In the genomic region with DNA sequence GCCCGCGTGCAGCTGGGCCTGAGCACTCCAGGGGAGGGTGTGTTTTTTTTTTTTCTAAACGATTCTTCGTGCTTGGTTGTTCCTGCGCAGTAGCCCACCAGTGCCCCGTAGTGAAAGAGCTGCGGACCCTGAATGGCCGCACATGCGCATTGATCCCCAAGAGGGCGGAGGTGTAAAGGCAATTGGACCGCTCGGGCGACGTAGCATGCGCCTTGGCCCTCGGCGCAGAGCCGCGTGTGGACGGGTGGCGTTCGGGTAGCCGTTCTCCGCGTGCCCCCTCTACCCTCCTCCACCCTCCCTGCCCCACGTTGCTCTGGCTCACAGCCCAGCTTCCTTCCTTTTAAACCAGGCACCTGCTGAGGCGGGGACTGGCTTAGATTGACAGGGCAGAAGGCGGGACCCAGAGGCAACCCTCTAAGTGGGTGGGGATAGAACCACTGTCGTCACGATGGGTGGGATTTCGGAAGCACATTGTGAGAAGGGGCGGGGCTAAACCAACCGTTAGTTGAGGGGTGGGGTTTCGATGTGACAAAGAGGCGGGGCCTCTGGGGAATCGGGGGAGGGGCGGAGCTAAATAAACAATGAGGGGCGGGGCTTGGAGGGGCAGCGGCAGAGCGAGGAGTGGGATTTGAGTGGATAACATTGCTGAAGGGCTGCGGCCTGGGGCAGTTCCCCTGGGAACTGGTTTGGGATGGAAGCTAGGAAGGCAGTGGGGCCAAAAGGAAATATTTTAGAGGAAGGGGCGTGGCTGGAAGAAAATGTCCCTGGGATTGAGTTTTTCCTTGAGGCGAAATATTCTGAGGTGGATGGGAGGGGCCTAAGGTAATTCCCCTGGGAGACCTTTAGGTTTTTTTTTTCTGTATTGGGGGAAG, we compare ENCODE assay signal across 8 cellular contexts. TPM values are rescaled to one million over a fixed set of nuclear protein-coding genes. Genes with fewer than 3 reads are reported as not detected.
DNase-seq lines count a peak whose midpoint lies in the region; ATAC-seq and TF ChIP-seq lines count a peak whose summit lies in the region.

No MANE protein-coding gene starts in this region.

- H3K36me3 Mint-ChIP-seq in CD4-positive, CD25-positive, alpha-beta regulatory T cell: peaks cover 9% of the 10 kb centered on the region
- H3K36me3 Mint-ChIP-seq in activated CD4-positive, alpha-beta memory T cell treated with anti-CD3 and anti-CD28 coated beads, Interleukin-2, amount 10 ng/mL, durations not matched to agents 7 days and 5 days (ENCODE audit: low read depth): peaks cover 61% of the 10 kb centered on the region

- H3K4me3 ChIP-seq in CD4-positive, CD25-positive, alpha-beta regulatory T cell (ENCODE audit: low read depth, low read length): peak overlapping the region; percentile 84
- peak overlapping the region; percentile 78 for H3K4me3 ChIP-seq in ectodermal cell (ENCODE audit: insufficient read depth, low read depth, low read length)
- H3K4me3 ChIP-seq in lung: peak overlapping the region; percentile 93

- no peaks in the 10 kb centered on the region for H3K27me3 ChIP-seq in CD4-positive, CD25-positive, alpha-beta regulatory T cell (ENCODE audit: control insufficient read depth, insufficient read depth, low read length)
- H3K27me3 ChIP-seq in ectodermal cell (ENCODE audit: control insufficient read depth, insufficient read depth, low read length, poor library complexity, severe bottlenecking) (no peaks in the 10 kb centered on the region), lung (ENCODE audit: control insufficient read depth, insufficient read depth) (no peaks in the 10 kb centered on the region)

- H3K36me3 ChIP-seq in CD4-positive, CD25-positive, alpha-beta regulatory T cell (ENCODE audit: control insufficient read depth, insufficient read depth, low read length): peaks cover 19% of the 10 kb centered on the region
- peaks cover 16% of the 10 kb centered on the region for H3K36me3 ChIP-seq in ectodermal cell (ENCODE audit: control insufficient read depth, insufficient read depth, low read length)
- H3K36me3 ChIP-seq in lung (ENCODE audit: control insufficient read depth in 2 of 2, insufficient read depth in 2 of 2, low read length in 2 of 2): peaks cover 0 to 9% of the 10 kb centered on the region in 2 donors

- WGBS in ectodermal cell, 2 experiments: 3% methylated on average over 43 of the region's 43 CpGs
- WGBS in lung, 2 donors: 3 to 5% methylated on average over 42 to 43 of the region's 43 CpGs

- peaks cover 11 to 76% (median 51%) of the 10 kb centered on the region in 4 donors for H3K4me1 Mint-ChIP-seq in CD4-positive, CD25-positive, alpha-beta regulatory T cell
- peaks cover 68% of the 10 kb centered on the region for H3K4me1 Mint-ChIP-seq in activated CD4-positive, alpha-beta memory T cell treated with anti-CD3 and anti-CD28 coated beads, Interleukin-2, amount 10 ng/mL, durations not matched to agents 7 days and 5 days

- H3K4me3 Mint-ChIP-seq in CD4-positive, CD25-positive, alpha-beta regulatory T cell: peak overlapping the region; percentile 97 to 99 (median 97)
- H3K4me3 Mint-ChIP-seq in activated CD4-positive, alpha-beta memory T cell treated with anti-CD3 and anti-CD28 coated beads, Interleukin-2, amount 10 ng/mL, durations not matched to agents 7 days and 5 days: peak overlapping the region; percentile 95

- peaks cover 0 to 3% (median 0%) of the 10 kb centered on the region in 7 donors for H3K9me3 Mint-ChIP-seq in CD4-positive, CD25-positive, alpha-beta regulatory T cell
- H3K9me3 Mint-ChIP-seq in activated CD4-positive, alpha-beta memory T cell treated with anti-CD3 and anti-CD28 coated beads, Interleukin-2, amount 10 ng/mL, durations not matched to agents 7 days and 5 days: peaks cover 2% of the 10 kb centered on the region

- peak overlapping the region; percentile 95 for H3K27ac ChIP-seq in CD4-positive, CD25-positive, alpha-beta regulatory T cell (ENCODE audit: insufficient read depth, low read length, poor library complexity, severe bottlenecking)
- peak overlapping the region; percentile 93 for H3K27ac ChIP-seq in ectodermal cell (ENCODE audit: insufficient read depth, low read depth, low read length, poor library complexity, severe bottlenecking)
- H3K27ac ChIP-seq in lung (ENCODE audit: low read depth in 1 of 2, low read length in 1 of 2): peak overlapping the region; percentile 88 to 90

- peak; percentile 87 to 97 (median 95) for DNase-seq in CD4-positive, CD25-positive, alpha-beta regulatory T cell
- DNase-seq in HK-2 (ENCODE audit: unreplicated experiment): peak; percentile 91
- peak; percentile 94 for DNase-seq in NCI-H82 treated with DMSO at 0.1 percent for 48 hours (lab: John Stamatoyannopoulos, UW; ENCODE audit: unreplicated experiment)
- DNase-seq in activated CD4-positive, alpha-beta memory T cell treated with anti-CD3 and anti-CD28 coated beads, Interleukin-2, amount 10 ng/mL, durations not matched to agents 7 days and 5 days: peak; percentile 95
- DNase-seq in lung (ENCODE audit: low spot score): peak; percentile 95
- DNase-seq in stimulated activated CD4-positive, alpha-beta T cell treated with anti-CD3 and anti-CD28 coated beads, TNF-alpha, amount 100 ng/mL, for 24 hours (ENCODE audit: low read depth in 3 of 3): peak; percentile 82 to 90 (median 89)

- H3K27me3 Mint-ChIP-seq in CD4-positive, CD25-positive, alpha-beta regulatory T cell: peaks cover 16% of the 10 kb centered on the region
- H3K27me3 Mint-ChIP-seq in activated CD4-positive, alpha-beta memory T cell treated with anti-CD3 and anti-CD28 coated beads, Interleukin-2, amount 10 ng/mL, durations not matched to agents 7 days and 5 days: no peaks in the 10 kb centered on the region

- no peaks in the 10 kb centered on the region for H3K9me3 ChIP-seq in CD4-positive, CD25-positive, alpha-beta regulatory T cell (ENCODE audit: control insufficient read depth in 2 of 2, low read length in 2 of 2)
- no peaks in the 10 kb centered on the region for H3K9me3 ChIP-seq in ectodermal cell (ENCODE audit: control insufficient read depth, low read length)
- no peaks in the 10 kb centered on the region for H3K9me3 ChIP-seq in lung (ENCODE audit: control insufficient read depth in 2 of 2, insufficient read depth in 1 of 2, low read length in 1 of 2)

- TF ChIP-seq CTCF in lung (IDR thresholded peaks at IDR 0.05; ENCODE audit: control extremely low read depth, extremely low read depth): no peak

- CTCF ChIA-PET in activated CD4-positive, alpha-beta memory T cell treated with anti-CD3 and anti-CD28 coated beads, Interleukin-2, amount 10 ng/mL, durations not matched to agents 7 days and 5 days (lab: Charles Lee): interaction anchor here (0.7 kb wide), 2 partner anchors 12 to 119 kb away, joined by 3 read pairs; no protein-coding TSS in a partner anchor

- H3K4me1 ChIP-seq in CD4-positive, CD25-positive, alpha-beta regulatory T cell (ENCODE audit: control insufficient read depth, insufficient read depth, low read length, poor library complexity, severe bottlenecking): peaks cover 54% of the 10 kb centered on the region
- H3K4me1 ChIP-seq in ectodermal cell (ENCODE audit: control insufficient read depth, insufficient read depth, low read length): peaks cover 10% of the 10 kb centered on the region
- H3K4me1 ChIP-seq in lung (ENCODE audit: control insufficient read depth in 2 of 2, insufficient read depth in 2 of 2, low read length in 2 of 2): peaks cover 0 to 11% of the 10 kb centered on the region in 2 donors

- ATAC-seq in CD4-positive, CD25-positive, alpha-beta regulatory T cell (ENCODE audit: low read depth in 2 of 2): peak; percentile 89
- ATAC-seq in GM19452 (IDR thresholded peaks at IDR 0.05; ENCODE audit: unreplicated experiment): peak; percentile 63
- ATAC-seq in lung (ENCODE audit: insufficient read depth, low FRiP score): peak; percentile 85

- POLR2A ChIA-PET in activated CD4-positive, alpha-beta memory T cell treated with anti-CD3 and anti-CD28 coated beads, Interleukin-2, amount 10 ng/mL, durations not matched to agents 7 days and 5 days (lab: Charles Lee): interaction anchor here (0.8 to 3.9 kb wide), 24 partner anchors 8 to 1774 kb away, joined by 3 to 43 read pairs (median 4); partner anchors contain the start of genes AKT1S1, FUZ, IL4I1 and PNKP

- H3K27ac Mint-ChIP-seq in CD4-positive, CD25-positive, alpha-beta regulatory T cell: peak overlapping the region; percentile 98 to 99 (median 98)
- peak overlapping the region; percentile 97 for H3K27ac Mint-ChIP-seq in activated CD4-positive, alpha-beta memory T cell treated with anti-CD3 and anti-CD28 coated beads, Interleukin-2, amount 10 ng/mL, durations not matched to agents 7 days and 5 days

RNA-seq across cellular contexts. Expression of gene NUP62, which starts 0.5 kb away (rescaled TPM):
- total RNA-seq in CD4-positive, CD25-positive, alpha-beta regulatory T cell: 43.1 TPM
- polyA plus RNA-seq in CD4-positive, CD25-positive, alpha-beta regulatory T cell: 10 to 100 TPM; 40.2 to 47.2 (median 41.3) TPM
- 100 to 1,000 TPM; 113 to 114 TPM for total RNA-seq in activated CD4-positive, alpha-beta memory T cell treated with anti-CD3 and anti-CD28 coated beads, Interleukin-2, amount 10 ng/mL, durations not matched to agents 7 days and 5 days
- polyA plus RNA-seq in ectodermal cell (2013, experiment 1 of 4): 109 TPM
- polyA plus RNA-seq in ectodermal cell (2013, experiment 2 of 4): 119 TPM
- polyA plus RNA-seq in ectodermal cell (2013, experiment 3 of 4): 90.7 TPM
- polyA plus RNA-seq in ectodermal cell (2013, experiment 4 of 4): 95.0 TPM
- total RNA-seq in lung: 10 to 100 TPM; 37.4 to 38.5 TPM
- polyA plus RNA-seq in lung: 10 to 100 TPM; 16.2 to 45.9 TPM

RNA-seq across cellular contexts. Expression of gene ATF5, which starts 0.8 kb away (rescaled TPM):
- 19.7 TPM for total RNA-seq in CD4-positive, CD25-positive, alpha-beta regulatory T cell
- polyA plus RNA-seq in CD4-positive, CD25-positive, alpha-beta regulatory T cell: 1 to 10 TPM in 2 of 4 donors, under 1 TPM in 2; 0.60 to 1.5 (median 1.1) TPM
- total RNA-seq in activated CD4-positive, alpha-beta memory T cell treated with anti-CD3 and anti-CD28 coated beads, Interleukin-2, amount 10 ng/mL, durations not matched to agents 7 days and 5 days: 10 to 100 TPM; 19.6 to 20.0 TPM
- polyA plus RNA-seq in ectodermal cell (2013, experiment 1 of 4): 16.0 TPM
- polyA plus RNA-seq in ectodermal cell (2013, experiment 2 of 4): 13.4 TPM
- 10.0 TPM for polyA plus RNA-seq in ectodermal cell (2013, experiment 3 of 4)
- polyA plus RNA-seq in ectodermal cell (2013, experiment 4 of 4): 10.5 TPM
- total RNA-seq in lung: 10 to 100 TPM in 1 of 2 donors, 1 to 10 TPM in 1; 7.0 to 31.3 TPM
- polyA plus RNA-seq in lung: 10 to 100 TPM; 36.5 to 49.1 TPM

RNA-seq across cellular contexts. Expression of gene SIGLEC11, which starts 31.1 kb away (rescaled TPM):
- not detected for total RNA-seq in CD4-positive, CD25-positive, alpha-beta regulatory T cell
- polyA plus RNA-seq in CD4-positive, CD25-positive, alpha-beta regulatory T cell: not detected
- total RNA-seq in activated CD4-positive, alpha-beta memory T cell treated with anti-CD3 and anti-CD28 coated beads, Interleukin-2, amount 10 ng/mL, durations not matched to agents 7 days and 5 days: not detected
- not detected for polyA plus RNA-seq in ectodermal cell (2013, experiment 1 of 4)
- not detected for polyA plus RNA-seq in ectodermal cell (2013, experiment 2 of 4)
- not detected for polyA plus RNA-seq in ectodermal cell (2013, experiment 3 of 4)
- polyA plus RNA-seq in ectodermal cell (2013, experiment 4 of 4): not detected
- 1 to 10 TPM; 1.5 to 6.5 TPM for total RNA-seq in lung
- polyA plus RNA-seq in lung: 1 to 10 TPM; 1.3 to 5.0 TPM

RNA-seq across cellular contexts. Expression of gene IL4I1, which starts 33.2 kb away (rescaled TPM):
- 3.7 TPM for total RNA-seq in CD4-positive, CD25-positive, alpha-beta regulatory T cell
- polyA plus RNA-seq in CD4-positive, CD25-positive, alpha-beta regulatory T cell: under 1 TPM; 0.20 to 0.85 (median 0.30) TPM
- 10 to 100 TPM; 25.7 to 26.4 TPM for total RNA-seq in activated CD4-positive, alpha-beta memory T cell treated with anti-CD3 and anti-CD28 coated beads, Interleukin-2, amount 10 ng/mL, durations not matched to agents 7 days and 5 days
- 1.3 TPM for polyA plus RNA-seq in ectodermal cell (2013, experiment 1 of 4)
- 0.62 TPM for polyA plus RNA-seq in ectodermal cell (2013, experiment 2 of 4)
- polyA plus RNA-seq in ectodermal cell (2013, experiment 3 of 4): 0.43 TPM
- polyA plus RNA-seq in ectodermal cell (2013, experiment 4 of 4): 0.61 TPM
- 1 to 10 TPM; 3.6 to 3.7 TPM for total RNA-seq in lung
- polyA plus RNA-seq in lung: 10 to 100 TPM in 1 of 2 donors, 1 to 10 TPM in 1; 3.8 to 21.2 TPM

RNA-seq across cellular contexts. Expression of gene TBC1D17, which starts 52.3 kb away (rescaled TPM):
- total RNA-seq in CD4-positive, CD25-positive, alpha-beta regulatory T cell: 48.1 TPM
- 1 to 10 TPM; 8.8 to 9.7 (median 9.1) TPM for polyA plus RNA-seq in CD4-positive, CD25-positive, alpha-beta regulatory T cell
- 10 to 100 TPM; 42.3 to 47.6 TPM for total RNA-seq in activated CD4-positive, alpha-beta memory T cell treated with anti-CD3 and anti-CD28 coated beads, Interleukin-2, amount 10 ng/mL, durations not matched to agents 7 days and 5 days
- 45.7 TPM for polyA plus RNA-seq in ectodermal cell (2013, experiment 1 of 4)
- polyA plus RNA-seq in ectodermal cell (2013, experiment 2 of 4): 42.6 TPM
- 37.5 TPM for polyA plus RNA-seq in ectodermal cell (2013, experiment 3 of 4)
- 41.5 TPM for polyA plus RNA-seq in ectodermal cell (2013, experiment 4 of 4)
- 10 to 100 TPM; 23.3 to 52.9 TPM for total RNA-seq in lung
- 10 to 100 TPM; 27.6 to 37.1 TPM for polyA plus RNA-seq in lung

Comparison
In these comparisons a context has a peak if more than half of its experiments do, and no peak if none do; other contexts are left out.
1. Peak in every context shown above with its lines: DNase-seq, ATAC-seq, H3K4me3 ChIP-seq and H3K27ac ChIP-seq.